In the genomic region with DNA sequence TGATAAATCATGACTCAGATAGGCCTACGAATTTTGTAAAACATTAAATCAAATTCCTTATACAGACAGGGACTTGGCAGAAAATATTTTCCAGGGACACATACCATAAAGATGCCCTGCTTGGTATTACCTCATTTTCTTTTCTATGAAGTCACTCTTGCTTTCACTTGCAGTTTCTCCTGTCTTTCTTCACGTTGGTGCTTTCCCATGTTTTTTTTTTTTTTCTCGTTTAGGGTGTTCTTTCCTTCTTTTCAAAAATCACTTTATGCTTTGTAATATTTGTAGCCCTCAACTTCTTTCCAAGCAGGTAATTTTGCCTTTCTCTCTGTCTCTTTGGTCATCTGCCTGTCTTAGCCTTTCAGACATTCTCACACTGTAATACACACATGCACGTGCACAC, we compare ENCODE assay signal across 1 cellular context.
TF ChIP-seq lines count a peak whose summit lies in the region.

No MANE protein-coding gene starts in this region.

TF ChIP-seq in IMR-90, 13 proteins besides CTCF, POLR2A, EP300 and RAD21 (continued from another document):
- TF ChIP-seq CEBPB (IDR thresholded peaks at IDR 0.05; ENCODE audit: low read depth, low read length) (no peak), MAFK (IDR thresholded peaks at IDR 0.05; ENCODE audit: low read depth, low read length) (no peak), BHLHE40 (IDR thresholded peaks at IDR 0.05; ENCODE audit: low read depth, low read length) (no peak), RCOR1 (IDR thresholded peaks at IDR 0.05; ENCODE audit: insufficient replicate concordance, low read length) (no peak), NFE2L2 (IDR thresholded peaks at IDR 0.05; ENCODE audit: low read depth, low read length) (no peak), RFX5 (IDR thresholded peaks at IDR 0.05; ENCODE audit: low read depth, low read length) (no peak), MXI1 (IDR thresholded peaks at IDR 0.05; ENCODE audit: borderline replicate concordance, low read depth, low read length) (no peak)
- TF ChIP-seq, protein P1, sequence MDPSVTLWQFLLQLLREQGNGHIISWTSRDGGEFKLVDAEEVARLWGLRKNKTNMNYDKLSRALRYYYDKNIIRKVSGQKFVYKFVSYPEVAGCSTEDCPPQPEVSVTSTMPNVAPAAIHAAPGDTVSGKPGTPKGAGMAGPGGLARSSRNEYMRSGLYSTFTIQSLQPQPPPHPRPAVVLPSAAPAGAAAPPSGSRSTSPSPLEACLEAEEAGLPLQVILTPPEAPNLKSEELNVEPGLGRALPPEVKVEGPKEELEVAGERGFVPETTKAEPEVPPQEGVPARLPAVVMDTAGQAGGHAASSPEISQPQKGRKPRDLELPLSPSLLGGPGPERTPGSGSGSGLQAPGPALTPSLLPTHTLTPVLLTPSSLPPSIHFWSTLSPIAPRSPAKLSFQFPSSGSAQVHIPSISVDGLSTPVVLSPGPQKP (IDR thresholded peaks at IDR 0.05; ENCODE audit: borderline replicate concordance, low read depth, low read length): no peak
- TF ChIP-seq, protein P2, sequence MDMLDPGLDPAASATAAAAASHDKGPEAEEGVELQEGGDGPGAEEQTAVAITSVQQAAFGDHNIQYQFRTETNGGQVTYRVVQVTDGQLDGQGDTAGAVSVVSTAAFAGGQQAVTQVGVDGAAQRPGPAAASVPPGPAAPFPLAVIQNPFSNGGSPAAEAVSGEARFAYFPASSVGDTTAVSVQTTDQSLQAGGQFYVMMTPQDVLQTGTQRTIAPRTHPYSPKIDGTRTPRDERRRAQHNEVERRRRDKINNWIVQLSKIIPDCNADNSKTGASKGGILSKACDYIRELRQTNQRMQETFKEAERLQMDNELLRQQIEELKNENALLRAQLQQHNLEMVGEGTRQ (IDR thresholded peaks at IDR 0.05; ENCODE audit: low read depth, low read length): no peak
